20 cellular contexts compared by ENCODE assay signal in the genomic region with DNA sequence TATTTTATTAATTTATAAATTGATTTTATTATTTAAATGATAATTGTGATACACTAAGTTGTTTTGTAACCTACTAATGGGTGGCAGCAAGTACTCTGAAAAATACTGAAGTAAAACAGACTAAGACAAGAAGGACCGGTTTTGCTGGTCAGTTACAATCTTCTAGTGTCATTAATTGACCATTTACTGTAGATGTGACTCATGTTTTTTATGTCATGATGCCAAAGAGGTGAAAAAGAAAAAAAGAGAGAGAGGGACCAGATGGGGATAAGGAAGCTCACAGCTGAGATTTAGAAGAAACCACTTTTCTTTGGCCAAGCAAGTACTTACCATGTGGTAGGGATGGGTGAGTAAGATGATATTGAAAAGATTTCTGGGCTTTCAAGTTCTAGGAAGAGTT.
"Had no signal": no experiment of that assay in that cellular context is flagged by ENCODE, and none has a peak within 500 bp of the region (broad histone marks: within the 10 kb centered on the region; RNA-seq: fewer than 3 reads in every experiment).

No MANE protein-coding gene starts in this region.

- H3K27ac ChIP-seq: adrenal gland, esophagus squamous epithelium, tibial artery, WERI-Rb-1 had no signal

- ATAC-seq: activated naive CD4-positive, alpha-beta T cell treated with anti-CD3 and anti-CD28 coated beads, Interleukin-2, amount 50 U/mL, for 72 hours; left ventricle myocardium superior; right cardiac atrium; stimulated activated naive CD8-positive, alpha-beta T cell treated with anti-CD3 and anti-CD28 coated beads, Interleukin-15, Interleukin-2, amounts not matched to agents 100 U/mL and 50 U/mL, for 24 hours had no signal

- H3K27me3 Mint-ChIP-seq: memory B cell, naive B cell, progenitor cell of endocrine pancreas had no signal

- H3K4me3 Mint-ChIP-seq: immature natural killer cell, memory B cell, naive B cell, neural crest cell had no signal

- DNase-seq: activated CD4-positive, alpha-beta T cell treated with anti-CD3 and anti-CD28 coated beads for 1 hour; activated CD8-positive, alpha-beta memory T cell treated with anti-CD3 and anti-CD28 coated beads for 24 hours; activated gamma-delta T cell treated with Interleukin-2 at 50 U/mL for 16 hours; adrenal gland; effector CD4-positive, alpha-beta T cell; esophagus squamous epithelium; immature natural killer cell; kidney glomerular epithelial cell; left ventricle myocardium superior; naive B cell; right cardiac atrium; stimulated activated CD4-positive, alpha-beta T cell treated with anti-CD3 and anti-CD28 coated beads, Interleukin-2, amount 100 ng/mL, for 24 hours; stimulated activated naive CD8-positive, alpha-beta T cell treated with anti-CD3 and anti-CD28 coated beads, Interleukin-15, Interleukin-2, amounts not matched to agents 100 U/mL and 50 U/mL, for 24 hours; substantia nigra; tibial artery; WERI-Rb-1 had no signal

- H3K36me3 Mint-ChIP-seq: activated naive CD4-positive, alpha-beta T cell treated with anti-CD3 and anti-CD28 coated beads, Interleukin-2, amount 50 U/mL, for 72 hours; immature natural killer cell; memory B cell; naive B cell had no signal

- H3K4me3 ChIP-seq: adrenal gland, esophagus squamous epithelium, tibial artery had no signal

- H3K27me3 ChIP-seq: adrenal gland, esophagus squamous epithelium, tibial artery had no signal

- H3K9me3 ChIP-seq: adrenal gland, esophagus squamous epithelium, tibial artery had no signal

- H3K4me1 ChIP-seq: adrenal gland, esophagus squamous epithelium, tibial artery had no signal

- H3K36me3 ChIP-seq: adrenal gland, esophagus squamous epithelium, tibial artery, WERI-Rb-1 had no signal

- H3K27ac Mint-ChIP-seq: activated naive CD4-positive, alpha-beta T cell treated with anti-CD3 and anti-CD28 coated beads, Interleukin-2, amount 50 U/mL, for 72 hours; immature natural killer cell; memory B cell; naive B cell; progenitor cell of endocrine pancreas had no signal

- H3K4me1 Mint-ChIP-seq: immature natural killer cell, memory B cell, naive B cell, neural crest cell had no signal

- H3K9me3 Mint-ChIP-seq: naive B cell, neural crest cell had no signal
